ENCODE assay signal across 28 cellular contexts in genomic region chr18:25457636-25458035, GRCh38.
DNase-seq lines count a peak whose midpoint lies in the region; ATAC-seq and TF ChIP-seq lines count a peak whose summit lies in the region.
"Had no signal": no experiment of that assay in that cellular context is flagged by ENCODE, and none has a peak within 500 bp of the region (broad histone marks: within the 10 kb centered on the region; RNA-seq: fewer than 3 reads in every experiment).

No MANE protein-coding gene starts in this region.

- POLR2A ChIA-PET in CD8-positive, alpha-beta T cell (lab: Charles Lee): no interaction called here

- no peak overlapping the region for H3K4me2 ChIP-seq in mesenchymal stem cell (ENCODE audit: low read length, poor library complexity, severe bottlenecking)
- H3K4me2 ChIP-seq: smooth muscle cell had no signal

- no peak overlapping the region for H4K8ac ChIP-seq in mesenchymal stem cell (ENCODE audit: low read length)

- no peak overlapping the region for H3K14ac ChIP-seq in mesenchymal stem cell (ENCODE audit: low read length in 2 of 2)

- H3K27me3 ChIP-seq in mesenchymal stem cell (ENCODE audit: control insufficient read depth in 1 of 2, insufficient read depth in 1 of 2, low read length in 2 of 2): no peaks in the 10 kb centered on the region
- no peaks in the 10 kb centered on the region for H3K27me3 ChIP-seq in CD8-positive, alpha-beta T cell (ENCODE audit: insufficient read depth, low read length)
- H3K27me3 ChIP-seq: cardiac muscle cell, MG63, neutrophil, transverse colon had no signal

- H3K27me3 Mint-ChIP-seq in CD8-positive, alpha-beta T cell (ENCODE audit: low read depth): no peaks in the 10 kb centered on the region
- H3K27me3 Mint-ChIP-seq: CD4-positive, alpha-beta T cell had no signal

- DNase-seq in EH (ENCODE audit: low read depth): peak; percentile 48
- DNase-seq in NCI-H69 (lab: John Stamatoyannopoulos, UW): peak; percentile 38
- DNase-seq in epidermal melanocyte (ENCODE audit: insufficient read length, low spot score): peak; percentile 38
- peak; percentile 67 for DNase-seq in mesenchymal stem cell
- no peak for DNase-seq in CD8-positive, alpha-beta T cell
- no peak for DNase-seq in DMS53 treated with DMSO at 0.1 percent for 48 hours (lab: John Stamatoyannopoulos, UW; ENCODE audit: unreplicated experiment)
- DNase-seq in dermis blood vessel endothelial cell: no peak
- DNase-seq: activated CD4-positive, alpha-beta T cell treated with anti-CD3 and anti-CD28 coated beads, Interleukin-2, amount 50 U/mL, for 1 hour; activated CD8-positive, alpha-beta memory T cell treated with anti-CD3 and anti-CD28 coated beads, Interleukin-2, amount 50 U/mL, for 48 hours; activated gamma-delta T cell; CD4-positive, alpha-beta T cell; head of caudate nucleus; HFFc6; MG63; mucosa of descending colon; NCI-H1436; NCI-H526 treated with DMSO at 0.1 percent for 48 hours; OCI-M1; SHP77 treated with DMSO at 0.1 percent for 48 hours; stimulated activated CD4-positive, alpha-beta T cell treated with anti-CD3 and anti-CD28 coated beads, Interleukin-4, amount 100 ng/mL, for 24 hours; stimulated activated naive CD8-positive, alpha-beta T cell treated with anti-CD3 and anti-CD28 coated beads, Interleukin-15, amount 100 ng/mL, for 72 hours; transverse colon had no signal

- TF ChIP-seq CTCF in CD8-positive, alpha-beta T cell (IDR thresholded peaks at IDR 0.05): no peak

- no peak overlapping the region for H3K4ac ChIP-seq in mesenchymal stem cell (ENCODE audit: low read depth in 1 of 2, low read length in 2 of 2)

- no peak overlapping the region for H4K91ac ChIP-seq in mesenchymal stem cell (ENCODE audit: low read length)

- H3K27ac ChIP-seq in mesenchymal stem cell (ENCODE audit: low read length, poor library complexity, severe bottlenecking): no peak overlapping the region
- H3K27ac ChIP-seq in CD8-positive, alpha-beta T cell (ENCODE audit: low read depth, low read length): no peak overlapping the region
- H3K27ac ChIP-seq: cardiac muscle cell, neutrophil, transverse colon, VCaP had no signal

- no peak overlapping the region for H2BK5ac ChIP-seq in mesenchymal stem cell (ENCODE audit: low read depth, low read length, poor library complexity, severe bottlenecking)

- H2BK12ac ChIP-seq in mesenchymal stem cell (ENCODE audit: low read length in 2 of 2): no peak overlapping the region

- ATAC-seq in CD8-positive, alpha-beta T cell: no peak
- no peak for ATAC-seq in HG02623 (IDR thresholded peaks at IDR 0.05; ENCODE audit: unreplicated experiment)
- ATAC-seq: left lobe of liver; mucosa of descending colon; stimulated activated naive CD8-positive, alpha-beta T cell treated with anti-CD3 and anti-CD28 coated beads, Interleukin-15, amount 100 ng/mL, for 72 hours had no signal

- no peak overlapping the region for H2BK15ac ChIP-seq in mesenchymal stem cell (ENCODE audit: low read depth, poor library complexity, severe bottlenecking)

- no peak overlapping the region for H2BK120ac ChIP-seq in mesenchymal stem cell (ENCODE audit: low read depth, low read length)

- no peak overlapping the region for H3K27ac Mint-ChIP-seq in CD8-positive, alpha-beta T cell
- H3K27ac Mint-ChIP-seq: CD4-positive, alpha-beta T cell; HFFc6; stimulated activated naive CD8-positive, alpha-beta T cell treated with anti-CD3 and anti-CD28 coated beads, Interleukin-15, amount 100 ng/mL, for 72 hours had no signal

- no peaks in the 10 kb centered on the region for H3K36me3 ChIP-seq in mesenchymal stem cell (ENCODE audit: control insufficient read depth in 1 of 2, insufficient read depth in 2 of 2, low read depth in 1 of 2, low read length in 2 of 2)
- H3K36me3 ChIP-seq in CD8-positive, alpha-beta T cell (ENCODE audit: insufficient read depth, low read length): no peaks in the 10 kb centered on the region
- H3K36me3 ChIP-seq: cardiac muscle cell, MG63, neutrophil, transverse colon had no signal

- no peak overlapping the region for H3K9ac ChIP-seq in mesenchymal stem cell (ENCODE audit: low read length)

- no peak overlapping the region for H3K18ac ChIP-seq in mesenchymal stem cell (ENCODE audit: low read depth in 1 of 2, low read length in 2 of 2)

- H3K9me3 ChIP-seq in mesenchymal stem cell (ENCODE audit: control insufficient read depth, low read length): no peaks in the 10 kb centered on the region
- H3K9me3 ChIP-seq in CD8-positive, alpha-beta T cell (ENCODE audit: low read length): no peaks in the 10 kb centered on the region
- H3K9me3 ChIP-seq: MG63, mucosa of descending colon, neutrophil, transverse colon had no signal

- H2AFZ ChIP-seq in mesenchymal stem cell (ENCODE audit: low read depth, low read length): no peak overlapping the region

- no peak overlapping the region for H2AK5ac ChIP-seq in mesenchymal stem cell (ENCODE audit: low read length, severe bottlenecking)

- H3K4me3 ChIP-seq in mesenchymal stem cell (ENCODE audit: insufficient read depth in 1 of 2, low read depth in 1 of 2, low read length in 2 of 2): no peak overlapping the region
- no peak overlapping the region for H3K4me3 ChIP-seq in CD8-positive, alpha-beta T cell (ENCODE audit: low read depth, low read length)
- H3K4me3 ChIP-seq: cardiac muscle cell, MG63, mucosa of descending colon, smooth muscle cell, transverse colon had no signal

- CTCF ChIA-PET in CD8-positive, alpha-beta T cell (lab: Charles Lee): interaction anchor here (1.2 kb wide), 1 partner anchor 10 kb away, joined by 3 read pairs; no protein-coding TSS in a partner anchor

- no peak overlapping the region for H3K4me3 Mint-ChIP-seq in CD8-positive, alpha-beta T cell
- H3K4me3 Mint-ChIP-seq: CD4-positive, alpha-beta T cell; HFFc6; stimulated activated naive CD8-positive, alpha-beta T cell treated with anti-CD3 and anti-CD28 coated beads, Interleukin-15, amount 100 ng/mL, for 72 hours had no signal

- no peaks in the 10 kb centered on the region for H3K79me1 ChIP-seq in mesenchymal stem cell (replicated peaks; ENCODE audit: low read length, poor library complexity, severe bottlenecking)

- H3K23ac ChIP-seq in mesenchymal stem cell (ENCODE audit: low read length in 2 of 2): no peak overlapping the region

- no peaks in the 10 kb centered on the region for H3K9me3 Mint-ChIP-seq in CD8-positive, alpha-beta T cell
- H3K9me3 Mint-ChIP-seq: CD4-positive, alpha-beta T cell had no signal

- no peaks in the 10 kb centered on the region for H3K4me1 Mint-ChIP-seq in CD8-positive, alpha-beta T cell (ENCODE audit: low read depth)
- H3K4me1 Mint-ChIP-seq: stimulated activated naive CD8-positive, alpha-beta T cell treated with anti-CD3 and anti-CD28 coated beads, Interleukin-15, amount 100 ng/mL, for 72 hours had no signal

- H3K36me3 Mint-ChIP-seq in CD8-positive, alpha-beta T cell: no peaks in the 10 kb centered on the region

- intact Hi-C loops in CD8-positive, alpha-beta T cell (cut with DNase I, micrococcal nuclease): no loop called here

- H3K4me1 ChIP-seq in mesenchymal stem cell (ENCODE audit: control insufficient read depth, insufficient read depth, low read depth, low read length): no peaks in the 10 kb centered on the region
- H3K4me1 ChIP-seq in CD8-positive, alpha-beta T cell (ENCODE audit: insufficient read depth, low read length): no peaks in the 10 kb centered on the region
- H3K4me1 ChIP-seq: transverse colon had no signal

- 65% methylated on average over 3 of the region's 3 CpGs for WGBS in mesenchymal stem cell

Comparison
In these comparisons a context has a peak if more than half of its experiments do, and no peak if none do; other contexts are left out.
1. DNase-seq: peak in EH (single experiment), NCI-H69 (single experiment), epidermal melanocyte (single experiment) and mesenchymal stem cell (single experiment); none in CD8-positive, alpha-beta T cell (0 of 7), DMS53 treated with DMSO at 0.1 percent for 48 hours (single experiment) and dermis blood vessel endothelial cell (single experiment).